Comparison of ENCODE assay signal across 21 cellular contexts in genomic region chr22:17729561-17729960, GRCh38. TPM values are rescaled to one million over a fixed set of nuclear protein-coding genes. Genes with fewer than 3 reads are reported as not detected.
DNase-seq lines count a peak whose midpoint lies in the region; ATAC-seq and TF ChIP-seq lines count a peak whose summit lies in the region.
"Had no signal": no experiment of that assay in that cellular context is flagged by ENCODE, and none has a peak within 500 bp of the region (broad histone marks: within the 10 kb centered on the region; RNA-seq: fewer than 3 reads in every experiment).

No MANE protein-coding gene starts in this region.

- no peaks in the 10 kb centered on the region for H3K9me3 Mint-ChIP-seq in activated naive CD8-positive, alpha-beta T cell (ENCODE audit: low read depth)
- no peaks in the 10 kb centered on the region for H3K9me3 Mint-ChIP-seq in activated naive CD8-positive, alpha-beta T cell treated with anti-CD3 and anti-CD28 coated beads, Interleukin-2, amount 50 U/mL, for 24 hours
- no peaks in the 10 kb centered on the region for H3K9me3 Mint-ChIP-seq in central memory CD8-positive, alpha-beta T cell
- H3K9me3 Mint-ChIP-seq in naive thymus-derived CD8-positive, alpha-beta T cell, result no peaks in the 10 kb centered on the region
- H3K9me3 Mint-ChIP-seq: H9 had no signal

- no peaks in the 10 kb centered on the region for H3K27me3 Mint-ChIP-seq in activated naive CD8-positive, alpha-beta T cell
- no peaks in the 10 kb centered on the region for H3K27me3 Mint-ChIP-seq in activated naive CD8-positive, alpha-beta T cell treated with anti-CD3 and anti-CD28 coated beads, Interleukin-2, amount 50 U/mL, for 24 hours
- no peaks in the 10 kb centered on the region for H3K27me3 Mint-ChIP-seq in central memory CD8-positive, alpha-beta T cell
- no peaks in the 10 kb centered on the region for H3K27me3 Mint-ChIP-seq in naive thymus-derived CD8-positive, alpha-beta T cell

- POLR2A ChIA-PET in naive thymus-derived CD8-positive, alpha-beta T cell (lab: Charles Lee), result no interaction called here
- POLR2A ChIA-PET in RWPE1 (lab: Yijun Ruan, JAX; ENCODE audit: low non-redundant PET), result no interaction called here

- TF ChIP-seq CTCF in RWPE1 (conservative IDR thresholded peaks at IDR 0.05; ENCODE audit: low read depth), result no peak

- ATAC-seq in activated naive CD8-positive, alpha-beta T cell treated with anti-CD3 and anti-CD28 coated beads, Interleukin-2, amount 50 U/mL, for 24 hours, result no peak
- ATAC-seq in central memory CD8-positive, alpha-beta T cell (replicated peaks; ENCODE audit: extremely low read depth, poor library complexity, severe bottlenecking), result no peak
- no peak for ATAC-seq in naive thymus-derived CD8-positive, alpha-beta T cell
- ATAC-seq in Right ventricle myocardium superior (ENCODE audit: poor library complexity), result no peak
- ATAC-seq: Panc1 had no signal

- peaks cover 5% of the 10 kb centered on the region for H3K36me3 Mint-ChIP-seq in activated naive CD8-positive, alpha-beta T cell
- H3K36me3 Mint-ChIP-seq in activated naive CD8-positive, alpha-beta T cell treated with anti-CD3 and anti-CD28 coated beads, Interleukin-2, amount 50 U/mL, for 24 hours (ENCODE audit: low read depth), result peaks cover 30% of the 10 kb centered on the region
- H3K36me3 Mint-ChIP-seq in central memory CD8-positive, alpha-beta T cell (ENCODE audit: insufficient read depth), result peaks cover 9% of the 10 kb centered on the region
- peaks cover 0 to 65% (median 18%) of the 10 kb centered on the region in 3 donors for H3K36me3 Mint-ChIP-seq in naive thymus-derived CD8-positive, alpha-beta T cell

- no peak for DNase-seq in activated naive CD8-positive, alpha-beta T cell treated with anti-CD3 and anti-CD28 coated beads, Interleukin-2, amount 50 U/mL, for 24 hours
- no peak for DNase-seq in central memory CD8-positive, alpha-beta T cell (ENCODE audit: low spot score in 2 of 2)
- no peak for DNase-seq in naive thymus-derived CD8-positive, alpha-beta T cell
- no peak for DNase-seq in H4 (ENCODE audit: low spot score)
- no peak for DNase-seq in RWPE1 (ENCODE audit: low spot score)
- no peak for DNase-seq in NCI-H446 treated with DMSO at 0.1 percent for 48 hours (lab: John Stamatoyannopoulos, UW)
- DNase-seq in Right ventricle myocardium superior, result no peak
- DNase-seq: DMS 273 treated with DMSO at 0.1 percent for 48 hours; DMS79 treated with DMSO at 0.1 percent for 48 hours; H9; KG1; NCI-H1105; NCI-H146; NCI-H2029; NCI-H226; NCI-H524; NCI-H774; NK-92 treated with Interleukin-12 subunit alpha and Interleukin-12 subunit beta, amount 100 ng/mL, for 24 hours had no signal

- no peak overlapping the region for H3K4me3 Mint-ChIP-seq in activated naive CD8-positive, alpha-beta T cell
- H3K4me3 Mint-ChIP-seq in activated naive CD8-positive, alpha-beta T cell treated with anti-CD3 and anti-CD28 coated beads, Interleukin-2, amount 50 U/mL, for 24 hours, result no peak overlapping the region
- no peak overlapping the region for H3K4me3 Mint-ChIP-seq in central memory CD8-positive, alpha-beta T cell
- no peak overlapping the region for H3K4me3 Mint-ChIP-seq in naive thymus-derived CD8-positive, alpha-beta T cell
- H3K4me3 Mint-ChIP-seq: H9 had no signal

- intact Hi-C loops in Right ventricle myocardium superior (cut with DNase I), result no loop called here

- peak overlapping the region; percentile 30 for H3K27ac Mint-ChIP-seq in activated naive CD8-positive, alpha-beta T cell
- no peak overlapping the region for H3K27ac Mint-ChIP-seq in activated naive CD8-positive, alpha-beta T cell treated with anti-CD3 and anti-CD28 coated beads, Interleukin-2, amount 50 U/mL, for 24 hours
- peak overlapping the region; percentile 12 for H3K27ac Mint-ChIP-seq in central memory CD8-positive, alpha-beta T cell (ENCODE audit: low read depth)
- peak overlapping the region in 8 of 10 donors; percentile 1 to 91 (median 75) for H3K27ac Mint-ChIP-seq in naive thymus-derived CD8-positive, alpha-beta T cell
- H3K27ac Mint-ChIP-seq: H9 had no signal

- H3K27ac ChIP-seq in RWPE1, result no peak overlapping the region
- H3K27ac ChIP-seq: C4-2B had no signal

- CTCF ChIA-PET in RWPE1 (lab: Yijun Ruan, JAX), result no interaction called here

- peaks cover 27% of the 10 kb centered on the region for H3K4me1 Mint-ChIP-seq in activated naive CD8-positive, alpha-beta T cell (ENCODE audit: low read depth)
- H3K4me1 Mint-ChIP-seq in activated naive CD8-positive, alpha-beta T cell treated with anti-CD3 and anti-CD28 coated beads, Interleukin-2, amount 50 U/mL, for 24 hours, result peaks cover 26% of the 10 kb centered on the region
- H3K4me1 Mint-ChIP-seq in central memory CD8-positive, alpha-beta T cell, result peaks cover 11% of the 10 kb centered on the region
- H3K4me1 Mint-ChIP-seq in naive thymus-derived CD8-positive, alpha-beta T cell, result peaks cover 23 to 31% (median 27%) of the 10 kb centered on the region in 4 donors
- H3K4me1 Mint-ChIP-seq: H9 had no signal

RNA-seq across cellular contexts. Expression of gene BID, which starts 44.7 kb away (rescaled TPM):
- total RNA-seq in naive thymus-derived CD8-positive, alpha-beta T cell, result 10 to 100 TPM; 22.3 to 23.0 TPM
- polyA plus RNA-seq in naive thymus-derived CD8-positive, alpha-beta T cell, result 10 to 100 TPM; 67.0 to 84.1 (median 67.7) TPM
- total RNA-seq in H4 (2014; rRNA removed; shearing (Covaris generic)), result 56.2 and 58.6 TPM in 2 replicates
- total RNA-seq in Right ventricle myocardium superior, result 20.0 TPM
